In genomic region chr2:119723121-119723635, GRCh38 we compare ENCODE assay signal across 20 cellular contexts. TPM values are rescaled to one million over a fixed set of nuclear protein-coding genes. Genes with fewer than 3 reads are reported as not detected.
DNase-seq lines count a peak whose midpoint lies in the region; ATAC-seq, FAIRE-seq and TF ChIP-seq lines count a peak whose summit lies in the region.
"Had no signal": no experiment of that assay in that cellular context is flagged by ENCODE, and none has a peak within 500 bp of the region (broad histone marks: within the 10 kb centered on the region; RNA-seq: fewer than 3 reads in every experiment).

No MANE protein-coding gene starts in this region.

- FAIRE-seq in astrocyte (lab: Jason Lieb, UNC) (no peak), small intestine (lab: Jason Lieb, UNC) (no peak)

- H3K36me3 Mint-ChIP-seq in astrocyte (ENCODE audit: low read depth, unreplicated experiment): no peaks in the 10 kb centered on the region
- no peaks in the 10 kb centered on the region for H3K36me3 Mint-ChIP-seq in activated CD8-positive, alpha-beta memory T cell treated with anti-CD3 and anti-CD28 coated beads, Interleukin-2, amount 10 ng/mL, durations not matched to agents 7 days and 5 days

- CTCF ChIA-PET in activated CD8-positive, alpha-beta memory T cell treated with anti-CD3 and anti-CD28 coated beads, Interleukin-2, amount 10 ng/mL, durations not matched to agents 7 days and 5 days (lab: Charles Lee): no interaction called here

- H3K4me1 ChIP-seq in astrocyte (ENCODE audit: insufficient read depth, low read length): no peaks in the 10 kb centered on the region
- H3K4me1 ChIP-seq in small intestine (ENCODE audit: control insufficient read depth in 2 of 2, insufficient read depth in 1 of 2, low read depth in 1 of 2, low read length in 1 of 2): no peaks in the 10 kb centered on the region
- H3K4me1 ChIP-seq: SJSA1 had no signal

- ATAC-seq in HG03135 (IDR thresholded peaks at IDR 0.05; ENCODE audit: unreplicated experiment): no peak
- no peak for ATAC-seq in activated CD8-positive, alpha-beta memory T cell treated with anti-CD3 and anti-CD28 coated beads, Interleukin-2, amount 10 ng/mL, durations not matched to agents 7 days and 5 days
- ATAC-seq: GM23338, Right ventricle myocardium inferior had no signal

- no peak overlapping the region for H3K4me3 ChIP-seq in astrocyte (ENCODE audit: insufficient read depth, low read depth, low read length)
- H3K4me3 ChIP-seq in small intestine (ENCODE audit: low read depth in 1 of 2, low read length in 2 of 2): no peak overlapping the region
- H3K4me3 ChIP-seq: BLaER1, GM23338, SJSA1 had no signal

- no peaks in the 10 kb centered on the region for H3K36me3 ChIP-seq in astrocyte (ENCODE audit: insufficient read depth, low read length)
- no peaks in the 10 kb centered on the region for H3K36me3 ChIP-seq in small intestine (ENCODE audit: control insufficient read depth in 2 of 2, insufficient read depth in 2 of 2, low read length in 2 of 2)
- H3K36me3 ChIP-seq: BLaER1, SJSA1 had no signal

- H3K27me3 ChIP-seq in astrocyte (ENCODE audit: insufficient read depth, low read length): peaks cover 1% of the 10 kb centered on the region
- no peaks in the 10 kb centered on the region for H3K27me3 ChIP-seq in small intestine (ENCODE audit: control insufficient read depth in 2 of 2, insufficient read depth in 2 of 2, low read length in 2 of 2)
- H3K27me3 ChIP-seq: BLaER1 had no signal

- H3K27ac Mint-ChIP-seq in astrocyte (ENCODE audit: unreplicated experiment): no peak overlapping the region
- H3K27ac Mint-ChIP-seq in activated CD8-positive, alpha-beta memory T cell treated with anti-CD3 and anti-CD28 coated beads, Interleukin-2, amount 10 ng/mL, durations not matched to agents 7 days and 5 days: no peak overlapping the region
- H3K27ac Mint-ChIP-seq: CD4-positive, alpha-beta T cell; GM23338; IgD-negative memory B cell had no signal

- WGBS in small intestine, 3 donors: 75 to 84% (median 83%) methylated on average over 10 of the region's 10 CpGs

- no peak overlapping the region for H3K4me3 Mint-ChIP-seq in astrocyte (ENCODE audit: unreplicated experiment)
- no peak overlapping the region for H3K4me3 Mint-ChIP-seq in activated CD8-positive, alpha-beta memory T cell treated with anti-CD3 and anti-CD28 coated beads, Interleukin-2, amount 10 ng/mL, durations not matched to agents 7 days and 5 days
- H3K4me3 Mint-ChIP-seq: CD4-positive, alpha-beta T cell; GM23338 had no signal

- no peaks in the 10 kb centered on the region for H3K79me2 ChIP-seq in astrocyte (ENCODE audit: insufficient read depth, low read length)

- H2AFZ ChIP-seq in astrocyte (ENCODE audit: low read depth, low read length): no peak overlapping the region
- H2AFZ ChIP-seq: GM23338 had no signal

- peaks cover 9% of the 10 kb centered on the region for H3K4me1 Mint-ChIP-seq in astrocyte (ENCODE audit: low read depth, unreplicated experiment)
- peaks cover 8% of the 10 kb centered on the region for H3K4me1 Mint-ChIP-seq in activated CD8-positive, alpha-beta memory T cell treated with anti-CD3 and anti-CD28 coated beads, Interleukin-2, amount 10 ng/mL, durations not matched to agents 7 days and 5 days
- H3K4me1 Mint-ChIP-seq: IgD-negative memory B cell had no signal

- DNase-seq in astrocyte (ENCODE audit: low read depth) (peak; percentile 30), globus pallidus (ENCODE audit: low spot score) (peak; percentile 54), medulla oblongata (ENCODE audit: extremely low spot score) (peak; percentile 50), putamen (ENCODE audit: low spot score) (peak; percentile 49), small intestine (no peak)
- no peak for DNase-seq in activated CD8-positive, alpha-beta memory T cell treated with anti-CD3 and anti-CD28 coated beads, Interleukin-2, amount 10 ng/mL, durations not matched to agents 7 days and 5 days
- DNase-seq: CD4-positive, alpha-beta T cell; COR-L47; DMS79 treated with DMSO at 0.1 percent for 48 hours; Karpas-422; MV-4-11; NCI-H1105 treated with DMSO at 0.1 percent for 48 hours; NCI-H2081 treated with DMSO at 0.1 percent for 48 hours; NCI-H526 had no signal

- H3K27me3 Mint-ChIP-seq in astrocyte (ENCODE audit: low read depth, unreplicated experiment): peaks cover 8% of the 10 kb centered on the region
- H3K27me3 Mint-ChIP-seq in activated CD8-positive, alpha-beta memory T cell treated with anti-CD3 and anti-CD28 coated beads, Interleukin-2, amount 10 ng/mL, durations not matched to agents 7 days and 5 days: peaks cover 4% of the 10 kb centered on the region
- H3K27me3 Mint-ChIP-seq: CD4-positive, alpha-beta T cell; IgD-negative memory B cell had no signal

- H3K9ac ChIP-seq in astrocyte (ENCODE audit: low read length): no peak overlapping the region
- H3K9ac ChIP-seq: BLaER1 had no signal

- TF ChIP-seq CTCF in astrocyte (IDR thresholded peaks at IDR 0.05; ENCODE audit: insufficient read depth, low read depth, low read length): no peak

- H3K9me3 Mint-ChIP-seq in astrocyte (ENCODE audit: unreplicated experiment): no peaks in the 10 kb centered on the region
- no peaks in the 10 kb centered on the region for H3K9me3 Mint-ChIP-seq in activated CD8-positive, alpha-beta memory T cell treated with anti-CD3 and anti-CD28 coated beads, Interleukin-2, amount 10 ng/mL, durations not matched to agents 7 days and 5 days (ENCODE audit: low read depth)
- H3K9me3 Mint-ChIP-seq: CD4-positive, alpha-beta T cell; IgD-negative memory B cell had no signal

- H4K20me1 ChIP-seq in astrocyte (ENCODE audit: insufficient read depth, low read length): no peaks in the 10 kb centered on the region
- H4K20me1 ChIP-seq: BLaER1 had no signal

- H3K27ac ChIP-seq in astrocyte (ENCODE audit: low read depth, low read length): no peak overlapping the region
- H3K27ac ChIP-seq in small intestine (ENCODE audit: low read depth in 1 of 2, low read length in 1 of 2): no peak overlapping the region
- H3K27ac ChIP-seq: BLaER1, SJSA1 had no signal

- H3K4me2 ChIP-seq in astrocyte (ENCODE audit: low read length): no peak overlapping the region
- H3K4me2 ChIP-seq: BLaER1, GM23338 had no signal

- no peaks in the 10 kb centered on the region for H3K9me3 ChIP-seq in astrocyte (ENCODE audit: insufficient read depth, low read depth, low read length)
- H3K9me3 ChIP-seq in small intestine (ENCODE audit: control insufficient read depth, low read depth): no peaks in the 10 kb centered on the region
- H3K9me3 ChIP-seq: BLaER1, SJSA1 had no signal

RNA-seq across cellular contexts. Expression of gene PTPN4, which starts 36.5 kb away (rescaled TPM):
- total RNA-seq in astrocyte: 37.9 and 38.2 TPM in 2 replicates
- polyA plus RNA-seq in small intestine: 1 to 10 TPM; 1.9 to 6.9 (median 5.1) TPM
- total RNA-seq in activated CD8-positive, alpha-beta memory T cell treated with anti-CD3 and anti-CD28 coated beads, Interleukin-2, amount 10 ng/mL, durations not matched to agents 7 days and 5 days: 10 to 100 TPM; 76.4 to 92.2 TPM

RNA-seq across cellular contexts. Expression of gene TMEM177, which starts 44.2 kb away (rescaled TPM):
- 10.6 and 11.4 TPM in 2 replicates for total RNA-seq in astrocyte
- polyA plus RNA-seq in small intestine: 10 to 100 TPM; 19.5 to 28.9 (median 27.1) TPM
- total RNA-seq in activated CD8-positive, alpha-beta memory T cell treated with anti-CD3 and anti-CD28 coated beads, Interleukin-2, amount 10 ng/mL, durations not matched to agents 7 days and 5 days: 10 to 100 TPM; 10.5 to 11.8 TPM

Comparison
In these comparisons a context has a peak if more than half of its experiments do, and no peak if none do; other contexts are left out.
1. DNase-seq: peak in astrocyte (single experiment), globus pallidus (single experiment), medulla oblongata (single experiment) and putamen (single experiment); none in small intestine (single experiment) and activated CD8-positive, alpha-beta memory T cell treated with anti-CD3 and anti-CD28 coated beads, Interleukin-2, amount 10 ng/mL, durations not matched to agents 7 days and 5 days (single experiment).